ENCODE assay signal across 3 cellular contexts in genomic region chr3:50405249-50405648, GRCh38.
A peak's percentile ranks its signal among the peaks of the same experiment; 100 is the strongest.
TF ChIP-seq lines count a peak whose summit lies in the region.

No MANE protein-coding gene starts in this region.

TF ChIP-seq in SK-N-SH, 30 proteins besides CTCF, POLR2A, EP300 and RAD21:
- TF ChIP-seq REST (IDR thresholded peaks at IDR 0.05; ENCODE audit: low read depth, low read length), result peak; percentile 93
- no peak for TF ChIP-seq FOXM1 (IDR thresholded peaks at IDR 0.05; ENCODE audit: low read depth)

TF ChIP-seq in SK-N-SH treated with all-trans-retinoic acid at 6 μM for 48 hours, 23 proteins besides CTCF, POLR2A, EP300 and RAD21:
- TF ChIP-seq BACH2 (CRISPR knock-in tag; IDR thresholded peaks at IDR 0.05; ENCODE audit: borderline replicate concordance) (no peak), PATZ1 (CRISPR knock-in tag; IDR thresholded peaks at IDR 0.05; ENCODE audit: borderline replicate concordance) (no peak), CSDC2 (CRISPR knock-in tag; IDR thresholded peaks at IDR 0.05) (no peak), CSRNP3 (CRISPR knock-in tag; IDR thresholded peaks at IDR 0.05) (no peak), PPARA (CRISPR knock-in tag; IDR thresholded peaks at IDR 0.05; ENCODE audit: borderline replicate concordance) (no peak), ZC3H10 (CRISPR knock-in tag; IDR thresholded peaks at IDR 0.05) (no peak), SNAI2 (CRISPR knock-in tag; IDR thresholded peaks at IDR 0.05) (no peak), ARNTL (CRISPR knock-in tag; IDR thresholded peaks at IDR 0.05; ENCODE audit: borderline replicate concordance, low read depth) (no peak), RARB (CRISPR knock-in tag; IDR thresholded peaks at IDR 0.05) (no peak)
TF ChIP-seq in SK-N-SH treated with all-trans-retinoic acid at 6 μM for 48 hours: peak in this region for 0.

TF ChIP-seq in GM12878, 131 proteins besides CTCF, POLR2A, EP300 and RAD21:
- TF ChIP-seq REST (IDR thresholded peaks at IDR 0.05; ENCODE audit: low read depth, low read length), result peak; percentile 92
- TF ChIP-seq USF1 (IDR thresholded peaks at IDR 0.05; ENCODE audit: borderline replicate concordance, extremely low read length, insufficient read depth, low read depth, low read length), result no peak
